22 cellular contexts compared by ENCODE assay signal in the genomic region with DNA sequence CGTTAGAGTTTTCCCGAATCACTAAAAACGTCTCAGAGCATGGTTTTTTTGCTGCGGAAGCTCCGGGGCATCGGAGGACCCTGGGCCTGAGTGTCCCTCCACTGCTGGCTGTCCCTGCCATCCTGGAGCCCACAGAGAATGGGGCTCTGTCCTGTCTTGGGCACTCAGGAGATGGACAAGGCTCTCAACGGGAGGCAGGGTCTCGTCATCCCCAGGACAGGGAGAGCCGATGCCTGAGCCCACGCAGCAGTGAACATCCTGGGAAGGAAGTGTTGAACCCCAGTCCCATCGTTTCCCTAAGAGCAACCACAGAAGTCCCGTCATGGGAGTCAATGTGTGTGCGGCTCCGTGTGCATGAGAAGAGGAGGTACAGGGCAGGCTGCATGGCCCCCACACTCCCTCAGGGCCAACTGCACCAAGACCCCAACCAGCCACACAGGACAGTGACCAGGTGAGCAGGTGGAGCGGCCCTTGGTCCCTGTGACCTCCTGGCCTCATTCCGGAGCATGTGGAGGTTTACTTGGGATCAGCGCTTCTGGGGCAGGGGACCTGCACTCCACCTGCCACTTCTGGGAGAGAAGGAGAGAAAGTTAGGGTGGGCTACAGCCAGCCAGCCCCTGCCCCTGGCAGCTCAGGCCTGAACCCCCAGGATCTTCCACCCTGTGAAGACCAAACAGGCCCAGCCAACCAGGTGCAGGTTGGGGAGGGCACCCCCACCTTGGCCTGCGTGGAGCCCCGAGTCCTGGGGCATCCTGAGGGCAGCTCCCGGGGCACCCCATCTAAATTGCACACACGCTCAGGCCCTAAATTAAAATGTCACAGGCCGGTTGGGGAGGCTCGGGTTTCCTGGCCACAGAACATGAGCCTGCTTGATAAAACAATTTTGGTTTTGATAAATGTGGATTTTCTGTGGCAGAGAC. TPM values are rescaled to one million over a fixed set of nuclear protein-coding genes. Genes with fewer than 3 reads are reported as not detected.
DNase-seq lines count a peak whose midpoint lies in the region; ATAC-seq and TF ChIP-seq lines count a peak whose summit lies in the region.
"Had no signal": no experiment of that assay in that cellular context is flagged by ENCODE, and none has a peak within 500 bp of the region (broad histone marks: within the 10 kb centered on the region; RNA-seq: fewer than 3 reads in every experiment).

No MANE protein-coding gene starts in this region.

- no peak for TF ChIP-seq POLR2A in body of pancreas (IDR thresholded peaks at IDR 0.05)
- no peak for TF ChIP-seq POLR2A in thyroid gland (IDR thresholded peaks at IDR 0.05)

- H3K23ac ChIP-seq in neuronal stem cell (ENCODE audit: low read depth, low read length, poor library complexity), result no peak overlapping the region

- H3K4ac ChIP-seq in neuronal stem cell (ENCODE audit: low read length), result no peak overlapping the region

- no peak overlapping the region for H3K27ac Mint-ChIP-seq in activated naive CD4-positive, alpha-beta T cell treated with anti-CD3 and anti-CD28 coated beads for 36 hours
- H3K27ac Mint-ChIP-seq in activated naive CD4-positive, alpha-beta T cell treated with anti-CD3 and anti-CD28 coated beads, Interleukin-2, amount 10 ng/mL, durations not matched to agents 7 days and 5 days, result no peak overlapping the region
- H3K27ac Mint-ChIP-seq: CD8-positive, alpha-beta T cell; mesothelial cell of epicardium; T-helper 17 cell had no signal

- peak overlapping the region; percentile 84 for H2BK12ac ChIP-seq in neuronal stem cell (ENCODE audit: low read length)

- peak overlapping the region; percentile 96 for H2BK15ac ChIP-seq in neuronal stem cell (ENCODE audit: low read length)

- H3K9ac ChIP-seq in neuronal stem cell (ENCODE audit: low read depth, low read length, poor library complexity), result no peak overlapping the region

- no peaks in the 10 kb centered on the region for H3K36me3 Mint-ChIP-seq in activated naive CD4-positive, alpha-beta T cell treated with anti-CD3 and anti-CD28 coated beads for 36 hours (ENCODE audit: low read depth)
- no peaks in the 10 kb centered on the region for H3K36me3 Mint-ChIP-seq in activated naive CD4-positive, alpha-beta T cell treated with anti-CD3 and anti-CD28 coated beads, Interleukin-2, amount 10 ng/mL, durations not matched to agents 7 days and 5 days
- H3K36me3 Mint-ChIP-seq: CD8-positive, alpha-beta T cell; mesothelial cell of epicardium had no signal

- no peaks in the 10 kb centered on the region for H3K9me3 Mint-ChIP-seq in activated naive CD4-positive, alpha-beta T cell treated with anti-CD3 and anti-CD28 coated beads for 36 hours
- no peaks in the 10 kb centered on the region for H3K9me3 Mint-ChIP-seq in activated naive CD4-positive, alpha-beta T cell treated with anti-CD3 and anti-CD28 coated beads, Interleukin-2, amount 10 ng/mL, durations not matched to agents 7 days and 5 days
- H3K9me3 Mint-ChIP-seq: CD8-positive, alpha-beta T cell; mesothelial cell of epicardium had no signal

- peak overlapping the region; percentile 38 for H3K14ac ChIP-seq in neuronal stem cell (ENCODE audit: low read length)

- peak overlapping the region; percentile 90 for H2AK5ac ChIP-seq in neuronal stem cell (ENCODE audit: low read depth, low read length)

- H3K9me3 ChIP-seq in body of pancreas (no peaks in the 10 kb centered on the region), neuronal stem cell (replicated peaks in 1 of 2; ENCODE audit: control insufficient read depth in 2 of 2, insufficient read depth in 1 of 2, low read depth in 1 of 2, low read length in 2 of 2) (peaks cover 0 to 2% of the 10 kb centered on the region in 2 donors), thyroid gland (no peaks in the 10 kb centered on the region)
- H3K9me3 ChIP-seq: A549, heart left ventricle, suprapubic skin had no signal

- CTCF ChIA-PET in activated naive CD4-positive, alpha-beta T cell treated with anti-CD3 and anti-CD28 coated beads for 36 hours (lab: Charles Lee), result no interaction called here
- CTCF ChIA-PET in activated naive CD4-positive, alpha-beta T cell treated with anti-CD3 and anti-CD28 coated beads, Interleukin-2, amount 10 ng/mL, durations not matched to agents 7 days and 5 days (lab: Charles Lee), result interaction anchor here (1.2 kb wide), 1 partner anchor 12 kb away, joined by 3 read pairs; no protein-coding TSS in a partner anchor

- no peaks in the 10 kb centered on the region for H3K79me1 ChIP-seq in neuronal stem cell (ENCODE audit: low read depth, low read length)

- H3K36me3 ChIP-seq in body of pancreas (replicated peaks in 1 of 2; ENCODE audit: insufficient read depth in 1 of 2, low read depth in 2 of 2) (no peaks in the 10 kb centered on the region), neuronal stem cell (replicated peaks in 1 of 2; ENCODE audit: control insufficient read depth in 2 of 2, insufficient read depth in 2 of 2, low read length in 2 of 2) (no peaks in the 10 kb centered on the region), thyroid gland (no peaks in the 10 kb centered on the region)
- H3K36me3 ChIP-seq: heart left ventricle, suprapubic skin had no signal

- H4K91ac ChIP-seq in neuronal stem cell (ENCODE audit: low read depth, low read length, poor library complexity), result no peak overlapping the region

- peak overlapping the region; percentile 85 for H3K18ac ChIP-seq in neuronal stem cell (ENCODE audit: low read length)

- 73% methylated on average over 13 to 23 of the region's 23 CpGs for WGBS in body of pancreas, 2 donors
- WGBS in neuronal stem cell (ENCODE audit: extremely low coverage in 2 of 2, insufficient read length in 2 of 2, insufficient replicate concordance in 1 of 2), 2 donors, result no CpG with 5 or more reads among the region's 23 CpGs
- 79 to 80% methylated on average over 19 to 23 of the region's 23 CpGs for WGBS in thyroid gland, 2 donors

- peaks cover 14% of the 10 kb centered on the region for H3K4me1 Mint-ChIP-seq in activated naive CD4-positive, alpha-beta T cell treated with anti-CD3 and anti-CD28 coated beads for 36 hours (ENCODE audit: low read depth)
- peaks cover 9% of the 10 kb centered on the region for H3K4me1 Mint-ChIP-seq in activated naive CD4-positive, alpha-beta T cell treated with anti-CD3 and anti-CD28 coated beads, Interleukin-2, amount 10 ng/mL, durations not matched to agents 7 days and 5 days

- H3K27me3 ChIP-seq in body of pancreas (no peaks in the 10 kb centered on the region), neuronal stem cell (ENCODE audit: control insufficient read depth in 3 of 3, insufficient read depth in 3 of 3, low read depth in 1 of 3, low read length in 3 of 3) (peaks cover 7 to 91% (median 20%) of the 10 kb centered on the region in 3 experiments), thyroid gland (no peaks in the 10 kb centered on the region)

- peaks cover 73% of the 10 kb centered on the region for H3K4me1 ChIP-seq in body of pancreas
- peaks cover 2 to 7% of the 10 kb centered on the region in 2 donors for H3K4me1 ChIP-seq in neuronal stem cell (ENCODE audit: control insufficient read depth in 2 of 2, insufficient read depth in 1 of 2, low read depth in 1 of 2, low read length in 2 of 2)
- peaks cover 52 to 83% of the 10 kb centered on the region in 2 donors for H3K4me1 ChIP-seq in thyroid gland

- H2BK5ac ChIP-seq in neuronal stem cell (ENCODE audit: low read length), result peak overlapping the region; percentile 19

- H3K4me3 Mint-ChIP-seq in activated naive CD4-positive, alpha-beta T cell treated with anti-CD3 and anti-CD28 coated beads for 36 hours, result no peak overlapping the region
- H3K4me3 Mint-ChIP-seq in activated naive CD4-positive, alpha-beta T cell treated with anti-CD3 and anti-CD28 coated beads, Interleukin-2, amount 10 ng/mL, durations not matched to agents 7 days and 5 days, result no peak overlapping the region
- H3K4me3 Mint-ChIP-seq: CD8-positive, alpha-beta T cell; mesothelial cell of epicardium; T-helper 17 cell had no signal

- H3K27ac ChIP-seq in body of pancreas (peak overlapping the region in 3 of 4 donors; percentile 59 to 78 (median 64)), neuronal stem cell (replicated peaks; ENCODE audit: low read length) (no peak overlapping the region), thyroid gland (peak overlapping the region; percentile 95 to 99 (median 98))
- H3K27ac ChIP-seq: A549, suprapubic skin had no signal

- H4K8ac ChIP-seq in neuronal stem cell (ENCODE audit: low read depth, low read length), result peak overlapping the region; percentile 17

- intact Hi-C loops in activated naive CD4-positive, alpha-beta T cell treated with anti-CD3 and anti-CD28 coated beads for 36 hours (cut with micrococcal nuclease), result no loop called here
- intact Hi-C loops in body of pancreas (cut with DNase I), result no loop called here
- intact Hi-C loops in thyroid gland (cut with DNase I), result loop anchor here (10.0 kb wide), 2 partner anchors 80 to 160 kb away; a partner anchor contains a TSS

- no peak for ATAC-seq in body of pancreas
- no peak for ATAC-seq in HG03280 (IDR thresholded peaks at IDR 0.05; ENCODE audit: unreplicated experiment)
- ATAC-seq in HG03025 (IDR thresholded peaks at IDR 0.05; ENCODE audit: low FRiP score, unreplicated experiment), result no peak
- ATAC-seq: A549; CD8-positive, alpha-beta T cell; heart left ventricle; T-helper 17 cell had no signal

- peaks cover 17% of the 10 kb centered on the region for H3K27me3 Mint-ChIP-seq in activated naive CD4-positive, alpha-beta T cell treated with anti-CD3 and anti-CD28 coated beads for 36 hours (ENCODE audit: low read depth)
- peaks cover 71% of the 10 kb centered on the region for H3K27me3 Mint-ChIP-seq in activated naive CD4-positive, alpha-beta T cell treated with anti-CD3 and anti-CD28 coated beads, Interleukin-2, amount 10 ng/mL, durations not matched to agents 7 days and 5 days

- no peak overlapping the region for H2BK120ac ChIP-seq in neuronal stem cell (ENCODE audit: low read depth, low read length)

- H3K4me2 ChIP-seq in neuronal stem cell (ENCODE audit: insufficient read depth, low read length, poor library complexity, severe bottlenecking), result no peak overlapping the region
- H3K4me2 ChIP-seq: A549, smooth muscle cell had no signal

- H3K4me3 ChIP-seq in body of pancreas (no peak overlapping the region), neuronal stem cell (ENCODE audit: low read length in 2 of 2) (no peak overlapping the region), thyroid gland (replicated peaks in 1 of 3) (no peak overlapping the region)
- H3K4me3 ChIP-seq: A549, heart left ventricle, smooth muscle cell, suprapubic skin had no signal

- TF ChIP-seq CTCF in body of pancreas (IDR thresholded peaks at IDR 0.05) (no peak), thyroid gland (IDR thresholded peaks at IDR 0.05) (no peak)

- peak; percentile 2 for DNase-seq in activated naive CD4-positive, alpha-beta T cell treated with anti-CD3 and anti-CD28 coated beads for 36 hours
- DNase-seq in activated naive CD4-positive, alpha-beta T cell treated with anti-CD3 and anti-CD28 coated beads, Interleukin-2, amount 10 ng/mL, durations not matched to agents 7 days and 5 days, result no peak
- DNase-seq in body of pancreas, result peak in 3 of 4 donors; percentile 16 to 35 (median 35)
- no peak for DNase-seq in neuronal stem cell (ENCODE audit: low spot score)
- no peak for DNase-seq in thyroid gland
- no peak for DNase-seq in dermis blood vessel endothelial cell
- DNase-seq: DMS79 treated with DMSO at 0.1 percent for 48 hours; Kasumi-1; NCI-H1092 treated with DMSO at 0.1 percent for 48 hours; NCI-H526 treated with DMSO at 0.1 percent for 48 hours; occipital lobe; SIG-M5; stimulated activated CD4-positive, alpha-beta T cell treated with anti-CD3 and anti-CD28 coated beads, Interleukin-4, amount 100 ng/mL, for 4 hours had no signal

- H2AFZ ChIP-seq in neuronal stem cell (ENCODE audit: low read length), result no peak overlapping the region

RNA-seq across cellular contexts. Expression of a gene that starts 3.1 kb away (rescaled TPM):
- under 1 TPM; 0.35 to 0.60 TPM for total RNA-seq in activated naive CD4-positive, alpha-beta T cell treated with anti-CD3 and anti-CD28 coated beads for 36 hours
- total RNA-seq in body of pancreas, result 10 to 100 TPM; 13.5 to 33.0 TPM
- 0.14 TPM for polyA plus RNA-seq in neuronal stem cell (2013, experiment 1 of 2)
- polyA plus RNA-seq in neuronal stem cell (2013, experiment 2 of 2), result 0.04 TPM
- total RNA-seq in thyroid gland, result 100 to 1,000 TPM in 1 of 4 donors, 10 to 100 TPM in 3; 47.7 to 122 (median 68.7) TPM
- total RNA-seq in dermis blood vessel endothelial cell, result 23.4 and 25.2 TPM in 2 replicates

Comparison
In these comparisons a context has a peak if more than half of its experiments do, and no peak if none do; other contexts are left out.
1. DNase-seq: peak in activated naive CD4-positive, alpha-beta T cell treated with anti-CD3 and anti-CD28 coated beads for 36 hours (single experiment) and body of pancreas (3 of 4); none in activated naive CD4-positive, alpha-beta T cell treated with anti-CD3 and anti-CD28 coated beads, Interleukin-2, amount 10 ng/mL, durations not matched to agents 7 days and 5 days (single experiment), neuronal stem cell (single experiment), thyroid gland (0 of 2) and dermis blood vessel endothelial cell (single experiment).
2. RNA of a gene that starts 3.1 kb away (total RNA-seq): 47.7 to 122 TPM in thyroid gland, 13.5 to 33.0 TPM in body of pancreas and 23.4 to 25.2 TPM in dermis blood vessel endothelial cell; 0.35 to 0.60 TPM in activated naive CD4-positive, alpha-beta T cell treated with anti-CD3 and anti-CD28 coated beads for 36 hours; every median in the first group is over 4 times any median in the second.